Comparison of ENCODE assay signal across 22 cellular contexts in the genomic region with DNA sequence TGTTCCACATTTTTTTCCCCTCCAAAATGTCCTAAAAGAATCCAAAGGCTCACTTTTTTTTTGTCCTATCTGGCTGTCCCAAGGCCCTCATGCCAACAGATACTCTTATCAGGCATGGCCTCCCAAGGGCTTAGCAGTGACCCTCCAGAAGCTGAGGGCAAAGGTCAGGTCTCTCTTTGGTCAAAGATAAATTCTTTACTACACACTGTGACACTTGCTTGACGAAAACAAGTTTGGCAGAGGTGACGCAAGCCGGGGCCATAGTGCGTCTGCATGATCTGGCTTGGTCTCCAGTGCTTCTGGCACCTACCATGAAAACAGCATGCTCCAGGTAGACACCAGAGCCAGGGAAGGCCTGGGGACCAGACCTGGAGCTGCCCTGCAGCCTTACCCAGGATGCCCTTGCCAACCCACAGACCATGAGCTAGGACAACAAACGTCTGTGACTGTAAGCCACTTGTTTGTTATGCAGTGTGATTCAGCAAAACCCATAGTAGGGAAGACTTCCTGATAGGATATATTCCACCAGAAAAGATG. TPM values are rescaled to one million over a fixed set of nuclear protein-coding genes. Genes with fewer than 3 reads are reported as not detected.
"Had no signal": no experiment of that assay in that cellular context is flagged by ENCODE, and none has a peak within 500 bp of the region (broad histone marks: within the 10 kb centered on the region; RNA-seq: fewer than 3 reads in every experiment).

No MANE protein-coding gene starts in this region.

- H3K36me3 Mint-ChIP-seq: activated naive CD4-positive, alpha-beta T cell treated with anti-CD3 and anti-CD28 coated beads, Interleukin-2, amount 10 ng/mL, durations not matched to agents 7 days and 5 days; natural killer cell had no signal

- H3K27ac Mint-ChIP-seq: activated CD4-positive, alpha-beta memory T cell treated with anti-CD3 and anti-CD28 coated beads, Interleukin-2, amount 10 ng/mL, durations not matched to agents 7 days and 5 days; activated naive CD4-positive, alpha-beta T cell treated with anti-CD3 and anti-CD28 coated beads, Interleukin-2, amount 10 ng/mL, durations not matched to agents 7 days and 5 days; activated naive CD8-positive, alpha-beta T cell treated with anti-CD3 and anti-CD28 coated beads, Interleukin-2, amount 50 U/mL, for 24 hours; natural killer cell had no signal

- H3K4me1 ChIP-seq: esophagus squamous epithelium, lower lobe of right lung, pancreas, tibial artery had no signal

- DNase-seq: activated CD4-positive, alpha-beta memory T cell treated with anti-CD3 and anti-CD28 coated beads, Interleukin-2, amount 10 ng/mL, durations not matched to agents 7 days and 5 days; activated CD4-positive, alpha-beta T cell treated with anti-CD3 and anti-CD28 coated beads for 48 hours; activated CD4-positive, CD25-positive, alpha-beta regulatory T cell; activated effector memory CD4-positive, alpha-beta T cell treated with Interleukin-2 at 50 U/mL for 16 hours; activated naive CD4-positive, alpha-beta T cell treated with anti-CD3 and anti-CD28 coated beads, Interleukin-2, amount 10 ng/mL, durations not matched to agents 7 days and 5 days; activated naive CD8-positive, alpha-beta T cell treated with anti-CD3 and anti-CD28 coated beads, Interleukin-2, amount 50 U/mL, for 24 hours; anterior cingulate cortex; brain microvascular endothelial cell; effector CD4-positive, alpha-beta T cell; esophagus squamous epithelium; immature natural killer cell; lower lobe of right lung; natural killer cell; pancreas; stimulated activated CD4-positive, alpha-beta T cell treated with anti-CD3 and anti-CD28 coated beads, Interleukin-2, amount 100 ng/mL, for 24 hours; stimulated activated naive CD4-positive, alpha-beta T cell treated with Interleukin-2 at 50 U/mL for 16 hours; substantia nigra; T-helper 1 cell; T-helper 9 cell had no signal

- H3K9me3 ChIP-seq: esophagus squamous epithelium, lower lobe of right lung, neutrophil, pancreas, tibial artery had no signal

- H3K4me3 Mint-ChIP-seq: activated CD4-positive, alpha-beta memory T cell treated with anti-CD3 and anti-CD28 coated beads, Interleukin-2, amount 10 ng/mL, durations not matched to agents 7 days and 5 days; activated naive CD4-positive, alpha-beta T cell treated with anti-CD3 and anti-CD28 coated beads, Interleukin-2, amount 10 ng/mL, durations not matched to agents 7 days and 5 days; activated naive CD8-positive, alpha-beta T cell treated with anti-CD3 and anti-CD28 coated beads, Interleukin-2, amount 50 U/mL, for 24 hours; immature natural killer cell; natural killer cell had no signal

- H3K4me1 Mint-ChIP-seq: activated CD4-positive, alpha-beta memory T cell treated with anti-CD3 and anti-CD28 coated beads, Interleukin-2, amount 10 ng/mL, durations not matched to agents 7 days and 5 days; activated naive CD4-positive, alpha-beta T cell treated with anti-CD3 and anti-CD28 coated beads, Interleukin-2, amount 10 ng/mL, durations not matched to agents 7 days and 5 days; activated naive CD8-positive, alpha-beta T cell treated with anti-CD3 and anti-CD28 coated beads, Interleukin-2, amount 50 U/mL, for 24 hours had no signal

- H3K4me3 ChIP-seq: esophagus squamous epithelium, lower lobe of right lung, pancreas, tibial artery had no signal

- ATAC-seq: activated naive CD8-positive, alpha-beta T cell treated with anti-CD3 and anti-CD28 coated beads, Interleukin-2, amount 50 U/mL, for 24 hours; lower lobe of right lung; natural killer cell; pancreas had no signal

- H3K9me3 Mint-ChIP-seq: activated CD4-positive, alpha-beta memory T cell treated with anti-CD3 and anti-CD28 coated beads, Interleukin-2, amount 10 ng/mL, durations not matched to agents 7 days and 5 days; activated naive CD4-positive, alpha-beta T cell treated with anti-CD3 and anti-CD28 coated beads, Interleukin-2, amount 10 ng/mL, durations not matched to agents 7 days and 5 days; immature natural killer cell; natural killer cell had no signal

- H3K27ac ChIP-seq: brain microvascular endothelial cell, esophagus squamous epithelium, lower lobe of right lung, neutrophil, pancreas, tibial artery had no signal

- H3K36me3 ChIP-seq: brain microvascular endothelial cell, esophagus squamous epithelium, lower lobe of right lung, neutrophil, pancreas, tibial artery had no signal

RNA-seq across cellular contexts. Expression of a gene that starts 48.5 kb away (rescaled TPM):
- total RNA-seq: endothelial cell of umbilical vein had no signal
- polyA plus RNA-seq: endothelial cell of umbilical vein had no signal
